Comparison of ENCODE assay signal across 1 cellular context in genomic region chrX:136047001-136047642, GRCh38.
A peak's percentile ranks its signal among the peaks of the same experiment; 100 is the strongest.
TF ChIP-seq lines count a peak whose summit lies in the region.

No MANE protein-coding gene starts in this region.

TF ChIP-seq in HEK293, 187 proteins besides CTCF, POLR2A, EP300 and RAD21 (continued from another document and continues in another):
- TF ChIP-seq PRDM2 (tag by site-specific recombination; IDR thresholded peaks at IDR 0.05; ENCODE audit: borderline replicate concordance), result no peak
- no peak for TF ChIP-seq ZSCAN23 (tag by site-specific recombination; IDR thresholded peaks at IDR 0.05)
- peak; percentile 86 for TF ChIP-seq ZNF366 (tag by site-specific recombination; conservative IDR thresholded peaks at IDR 0.05)
- peak; percentile 98 for TF ChIP-seq KLF17 (tag by site-specific recombination; IDR thresholded peaks at IDR 0.05)
- peak; percentile 31 for TF ChIP-seq ZNF580 (tag by site-specific recombination; IDR thresholded peaks at IDR 0.05)
- peak; percentile 69 for TF ChIP-seq ZNF24 (tag by site-specific recombination; IDR thresholded peaks at IDR 0.05)
- TF ChIP-seq ATF2 (tag by site-specific recombination; IDR thresholded peaks at IDR 0.05; ENCODE audit: low read depth), result peak; percentile 50; the same call in 1 of the 2 replicates
- no peak for TF ChIP-seq ZNF521 (tag by site-specific recombination; IDR thresholded peaks at IDR 0.05)
- no peak for TF ChIP-seq SETDB1 (IDR thresholded peaks at IDR 0.05; ENCODE audit: insufficient read length, low read length)
- TF ChIP-seq ZNF629 (tag by site-specific recombination; IDR thresholded peaks at IDR 0.05), result peak; percentile 89
- TF ChIP-seq AEBP2 (tag by site-specific recombination; IDR thresholded peaks at IDR 0.05; ENCODE audit: borderline replicate concordance), result no peak
- TF ChIP-seq ZFP69B (tag by site-specific recombination; IDR thresholded peaks at IDR 0.05), result peak; percentile 53; the same call in 1 of the 2 replicates
- no peak for TF ChIP-seq ZNF548 (tag by site-specific recombination; IDR thresholded peaks at IDR 0.05)
- peak; percentile 93 for TF ChIP-seq ZNF843 (tag by site-specific recombination; IDR thresholded peaks at IDR 0.05)
- peak; percentile 83 for TF ChIP-seq SP7 (tag by site-specific recombination; IDR thresholded peaks at IDR 0.05)
- peak; percentile 45; the same call in 1 of the 2 replicates for TF ChIP-seq ZNF600 (tag by site-specific recombination; IDR thresholded peaks at IDR 0.05)
- peak; percentile 82 for TF ChIP-seq KLF8 (tag by site-specific recombination; IDR thresholded peaks at IDR 0.05)
- TF ChIP-seq KLF10 (tag by site-specific recombination; IDR thresholded peaks at IDR 0.05), result peak; percentile 79
- peak; percentile 70 for TF ChIP-seq ZXDB (tag by site-specific recombination; IDR thresholded peaks at IDR 0.05)
- TF ChIP-seq OSR2 (tag by site-specific recombination; IDR thresholded peaks at IDR 0.05), result peak; percentile 74
- no peak for TF ChIP-seq ZNF701 (tag by site-specific recombination; IDR thresholded peaks at IDR 0.05)
- TF ChIP-seq ZNF26 (tag by site-specific recombination; IDR thresholded peaks at IDR 0.05), result no peak
- peak; percentile 30; the same call in 1 of the 2 replicates for TF ChIP-seq ZNF513 (tag by site-specific recombination; IDR thresholded peaks at IDR 0.05)
- peak; percentile 50; the same call in 1 of the 2 replicates for TF ChIP-seq ZNF391 (tag by site-specific recombination; IDR thresholded peaks at IDR 0.05; ENCODE audit: borderline replicate concordance, low read depth)
- TF ChIP-seq BCL6B (tag by site-specific recombination; IDR thresholded peaks at IDR 0.05), result peak; percentile 96
- peak; percentile 90 for TF ChIP-seq ZEB2 (tag by site-specific recombination; IDR thresholded peaks at IDR 0.05)
- no peak for TF ChIP-seq ZNF510 (tag by site-specific recombination; IDR thresholded peaks at IDR 0.05; ENCODE audit: insufficient replicate concordance)
- peak; percentile 73 for TF ChIP-seq TSHZ1 (tag by site-specific recombination; IDR thresholded peaks at IDR 0.05; ENCODE audit: borderline replicate concordance)
- no peak for TF ChIP-seq ZNF362 (tag by site-specific recombination; IDR thresholded peaks at IDR 0.05)
- TF ChIP-seq ZNF155 (tag by site-specific recombination; IDR thresholded peaks at IDR 0.05), result no peak
- no peak for TF ChIP-seq ZSCAN16 (tag by site-specific recombination; IDR thresholded peaks at IDR 0.05)
- no peak; the same call in none of the 2 replicates for TF ChIP-seq ZNF324 (tag by site-specific recombination; IDR thresholded peaks at IDR 0.05)
- TF ChIP-seq ZNF449 (tag by site-specific recombination; IDR thresholded peaks at IDR 0.05), result peak; percentile 32; the same call in 1 of the 2 replicates
- TF ChIP-seq ZNF549 (tag by site-specific recombination; IDR thresholded peaks at IDR 0.05), result no peak
